In the genomic region with DNA sequence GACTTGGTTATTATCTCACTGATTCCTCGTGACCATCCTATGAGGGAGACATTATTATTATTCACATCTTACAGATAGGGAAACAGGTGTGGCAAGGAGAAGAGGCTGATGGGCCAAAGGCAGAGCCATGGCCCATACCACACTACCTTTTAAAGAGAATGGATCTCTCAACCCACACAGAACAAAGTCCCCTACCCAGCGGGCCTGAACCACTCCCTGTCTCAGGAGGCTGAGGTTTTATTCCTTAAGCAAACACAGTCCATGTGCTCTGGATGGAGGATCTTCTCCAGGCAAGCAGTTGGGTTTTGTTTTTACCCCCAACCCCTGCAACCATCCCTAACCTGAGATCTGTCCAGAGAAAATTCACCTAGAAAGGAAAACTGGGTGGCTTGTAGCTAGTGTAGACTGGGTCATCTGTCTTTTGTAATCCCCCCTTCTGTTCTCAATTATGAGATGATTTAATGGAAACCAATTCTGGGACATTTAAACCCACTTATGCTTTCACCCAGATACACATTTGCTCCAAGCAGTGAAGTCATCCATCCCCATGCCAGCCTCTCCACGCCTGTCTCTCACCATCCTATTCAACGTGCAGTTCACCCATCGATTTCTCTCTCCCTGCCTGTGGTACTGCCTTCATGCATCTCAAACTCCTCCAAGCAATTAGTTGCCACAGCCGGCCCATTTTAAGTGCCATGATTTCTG, we compare ENCODE assay signal across 1 cellular context.
TF ChIP-seq lines count a peak whose summit lies in the region.

No MANE protein-coding gene starts in this region.

TF ChIP-seq in GM12878, 131 proteins besides CTCF, POLR2A, EP300 and RAD21:
- TF ChIP-seq SUZ12 (IDR thresholded peaks at IDR 0.05; ENCODE audit: unreplicated experiment) (no peak), NR2C1 (IDR thresholded peaks at IDR 0.05) (no peak), ZBTB4 (CRISPR knock-in tag; IDR thresholded peaks at IDR 0.05) (no peak), TCF7 (IDR thresholded peaks at IDR 0.05; ENCODE audit: borderline replicate concordance) (no peak), PAX8 (IDR thresholded peaks at IDR 0.05) (no peak)
